In genomic region chr14:61950340-61950739, GRCh38 we compare ENCODE assay signal across 23 cellular contexts.
DNase-seq lines count a peak whose midpoint lies in the region; ATAC-seq and TF ChIP-seq lines count a peak whose summit lies in the region.
"Had no signal": no experiment of that assay in that cellular context is flagged by ENCODE, and none has a peak within 500 bp of the region (broad histone marks: within the 10 kb centered on the region; RNA-seq: fewer than 3 reads in every experiment).

No MANE protein-coding gene starts in this region.

- no peak overlapping the region for H2BK12ac ChIP-seq in neuronal stem cell (ENCODE audit: low read length)

- peaks cover 0 to 2% (median 0%) of the 10 kb centered on the region in 3 experiments for H3K27me3 ChIP-seq in neuronal stem cell (ENCODE audit: control insufficient read depth in 3 of 3, insufficient read depth in 3 of 3, low read depth in 1 of 3, low read length in 3 of 3)
- no peaks in the 10 kb centered on the region for H3K27me3 ChIP-seq in heart left ventricle
- H3K27me3 ChIP-seq: neural progenitor cell, suprapubic skin, uterus had no signal

- TF ChIP-seq CTCF in heart left ventricle (IDR thresholded peaks at IDR 0.05): no peak

- no peak overlapping the region for H3K23ac ChIP-seq in neuronal stem cell (ENCODE audit: low read depth, low read length, poor library complexity)

- no peak overlapping the region for H2BK5ac ChIP-seq in neuronal stem cell (ENCODE audit: low read length)

- WGBS in neuronal stem cell (ENCODE audit: extremely low coverage in 2 of 2, insufficient read length in 2 of 2, insufficient replicate concordance in 1 of 2), 2 donors: no CpG with 5 or more reads among the region's 3 CpGs
- 71 to 77% (median 73%) methylated on average over 3 of the region's 3 CpGs for WGBS in heart left ventricle, 4 donors

- DNase-seq in DMS 273 treated with DMSO at 0.1 percent for 48 hours (lab: John Stamatoyannopoulos, UW) (peak; percentile 99), NCI-H2171 treated with DMSO at 0.1 percent for 48 hours (lab: John Stamatoyannopoulos, UW) (peak; percentile 100), amygdala (lab: John Stamatoyannopoulos, UW) (peak in 32 of 56 donors; percentile 1 to 72 (median 23)), neuronal stem cell (ENCODE audit: low spot score) (no peak), heart left ventricle (no peak)
- DNase-seq in NK-92 treated with Interleukin-12 subunit alpha and Interleukin-12 subunit beta, amount 100 ng/mL, for 24 hours (lab: John Stamatoyannopoulos, UW): no peak
- DNase-seq: activated CD4-positive, alpha-beta T cell treated with anti-CD3 and anti-CD28 coated beads for 1 hour; activated CD8-positive, alpha-beta memory T cell treated with anti-CD3 and anti-CD28 coated beads for 24 hours; activated naive CD4-positive, alpha-beta T cell treated with anti-CD3 and anti-CD28 coated beads, Interleukin-2, amount 10 ng/mL, durations not matched to agents 7 days and 5 days; activated T-cell treated with anti-CD3 and anti-CD28 coated beads, Interleukin-2, amount 50 U/mL, for 4 hours; dermis blood vessel endothelial cell; DMS53; NCI-H1048; NCI-H2029; psoas muscle; stimulated activated CD4-positive, alpha-beta T cell treated with anti-CD3 and anti-CD28 coated beads, Interleukin-2, amount 100 ng/mL, for 24 hours; uterus had no signal

- no peaks in the 10 kb centered on the region for H3K36me3 ChIP-seq in neuronal stem cell (replicated peaks in 1 of 2; ENCODE audit: control insufficient read depth in 2 of 2, insufficient read depth in 2 of 2, low read length in 2 of 2)
- no peaks in the 10 kb centered on the region for H3K36me3 ChIP-seq in heart left ventricle
- H3K36me3 ChIP-seq: neural progenitor cell, suprapubic skin, uterus had no signal

- H4K91ac ChIP-seq in neuronal stem cell (ENCODE audit: low read depth, low read length, poor library complexity): no peak overlapping the region

- ATAC-seq in heart left ventricle: no peak
- no peak for ATAC-seq in HG02981 (IDR thresholded peaks at IDR 0.05; ENCODE audit: unreplicated experiment)
- ATAC-seq in GM19324 (IDR thresholded peaks at IDR 0.05; ENCODE audit: low FRiP score, unreplicated experiment): no peak
- ATAC-seq: activated T-cell treated with anti-CD3 and anti-CD28 coated beads, Interleukin-2, amount 50 U/mL, for 4 hours; psoas muscle; stimulated activated effector memory CD8-positive, alpha-beta T cell treated with anti-CD3 and anti-CD28 coated beads, Interleukin-12 subunit alpha, Interleukin-12 subunit beta, amount 100 ng/mL, for 72 hours had no signal

- H2BK15ac ChIP-seq in neuronal stem cell (ENCODE audit: low read length): no peak overlapping the region

- no peak overlapping the region for H4K8ac ChIP-seq in neuronal stem cell (ENCODE audit: low read depth, low read length)

- H3K14ac ChIP-seq in neuronal stem cell (ENCODE audit: low read length): no peak overlapping the region

- H3K79me1 ChIP-seq in neuronal stem cell (ENCODE audit: low read depth, low read length): no peaks in the 10 kb centered on the region

- intact Hi-C loops in heart left ventricle (cut with DNase I): no loop called here

- H3K9me3 ChIP-seq in neuronal stem cell (replicated peaks in 1 of 2; ENCODE audit: control insufficient read depth in 2 of 2, insufficient read depth in 1 of 2, low read depth in 1 of 2, low read length in 2 of 2): no peaks in the 10 kb centered on the region
- peaks cover 0 to 3% (median 0%) of the 10 kb centered on the region in 12 donors for H3K9me3 ChIP-seq in heart left ventricle
- H3K9me3 ChIP-seq: psoas muscle, suprapubic skin, uterus had no signal

- H2BK120ac ChIP-seq in neuronal stem cell (ENCODE audit: low read depth, low read length): no peak overlapping the region

- no peak overlapping the region for H3K9ac ChIP-seq in neuronal stem cell (ENCODE audit: low read depth, low read length, poor library complexity)
- H3K9ac ChIP-seq: neural progenitor cell had no signal

- H2AK5ac ChIP-seq in neuronal stem cell (ENCODE audit: low read depth, low read length): no peak overlapping the region

- TF ChIP-seq POLR2A in heart left ventricle (IDR thresholded peaks at IDR 0.05): no peak

- no peak overlapping the region for H3K27ac ChIP-seq in neuronal stem cell (replicated peaks; ENCODE audit: low read length)
- H3K27ac ChIP-seq in heart left ventricle: no peak overlapping the region
- H3K27ac ChIP-seq: neural progenitor cell, psoas muscle, skin epidermis, suprapubic skin, uterus had no signal

- H3K4me1 ChIP-seq in neuronal stem cell (ENCODE audit: control insufficient read depth in 2 of 2, insufficient read depth in 1 of 2, low read depth in 1 of 2, low read length in 2 of 2) (no peaks in the 10 kb centered on the region), heart left ventricle (no peaks in the 10 kb centered on the region)
- H3K4me1 ChIP-seq: neural progenitor cell, psoas muscle, suprapubic skin, uterus had no signal

- peak overlapping the region; percentile 20 for H3K18ac ChIP-seq in neuronal stem cell (ENCODE audit: low read length)

- no peak overlapping the region for H3K4me2 ChIP-seq in neuronal stem cell (ENCODE audit: insufficient read depth, low read length, poor library complexity, severe bottlenecking)
- H3K4me2 ChIP-seq: neural progenitor cell had no signal

- no peak overlapping the region for H2AFZ ChIP-seq in neuronal stem cell (ENCODE audit: low read length)
- H2AFZ ChIP-seq: neural progenitor cell had no signal

- no peak overlapping the region for H3K4me3 ChIP-seq in neuronal stem cell (ENCODE audit: low read length in 2 of 2)
- H3K4me3 ChIP-seq in heart left ventricle: no peak overlapping the region
- H3K4me3 ChIP-seq: neural progenitor cell, psoas muscle, skin epidermis, suprapubic skin, uterus had no signal

- no peak overlapping the region for H3K4ac ChIP-seq in neuronal stem cell (ENCODE audit: low read length)

Comparison
In these comparisons a context has a peak if more than half of its experiments do, and no peak if none do; other contexts are left out.
1. DNase-seq: peak in DMS 273 treated with DMSO at 0.1 percent for 48 hours (single experiment), NCI-H2171 treated with DMSO at 0.1 percent for 48 hours (single experiment) and amygdala (32 of 56); none in neuronal stem cell (single experiment), heart left ventricle (0 of 5) and NK-92 treated with Interleukin-12 subunit alpha and Interleukin-12 subunit beta, amount 100 ng/mL, for 24 hours (single experiment).